In genomic region chr15:45118131-45118588, GRCh38 we compare ENCODE assay signal across 8 cellular contexts. TPM values are rescaled to one million over a fixed set of nuclear protein-coding genes. Genes with fewer than 3 reads are reported as not detected.
DNase-seq lines count a peak whose midpoint lies in the region; FAIRE-seq and TF ChIP-seq lines count a peak whose summit lies in the region.

No MANE protein-coding gene starts in this region.

- H3K9me3 Mint-ChIP-seq in activated T-helper 1 cell treated with anti-CD3 and anti-CD28 coated beads, Interleukin-12 subunit alpha, Interleukin-12 subunit beta, Interleukin-2, Interleukin-4 antibody, amounts not matched to agents 30 ng/mL and 10 ng/mL and 1 ng/mL, durations not matched to agents 14 hours and 24 hours and 36 hours, result no peaks in the 10 kb centered on the region

- H3K4me3 Mint-ChIP-seq in activated T-helper 1 cell treated with anti-CD3 and anti-CD28 coated beads, Interleukin-12 subunit alpha, Interleukin-12 subunit beta, Interleukin-2, Interleukin-4 antibody, amounts not matched to agents 30 ng/mL and 10 ng/mL and 1 ng/mL, durations not matched to agents 14 hours and 24 hours and 36 hours, result peak overlapping the region; percentile 70

- H3K36me3 Mint-ChIP-seq in activated T-helper 1 cell treated with anti-CD3 and anti-CD28 coated beads, Interleukin-12 subunit alpha, Interleukin-12 subunit beta, Interleukin-2, Interleukin-4 antibody, amounts not matched to agents 30 ng/mL and 10 ng/mL and 1 ng/mL, durations not matched to agents 14 hours and 24 hours and 36 hours (ENCODE audit: low read depth), result peaks cover 3% of the 10 kb centered on the region

- intact Hi-C loops in activated T-helper 1 cell treated with anti-CD3 and anti-CD28 coated beads, Interleukin-12 subunit alpha, Interleukin-12 subunit beta, Interleukin-2, Interleukin-4 antibody, amounts not matched to agents 30 ng/mL and 10 ng/mL and 1 ng/mL, durations not matched to agents 14 hours and 24 hours and 36 hours (cut with micrococcal nuclease), result loop anchor here (2.0 to 5.0 kb wide), 2 partner anchors 259 to 339 kb away; partner anchors contain the start of gene GATM

- peaks cover 67% of the 10 kb centered on the region for H3K27me3 Mint-ChIP-seq in activated T-helper 1 cell treated with anti-CD3 and anti-CD28 coated beads, Interleukin-12 subunit alpha, Interleukin-12 subunit beta, Interleukin-2, Interleukin-4 antibody, amounts not matched to agents 30 ng/mL and 10 ng/mL and 1 ng/mL, durations not matched to agents 14 hours and 24 hours and 36 hours (ENCODE audit: insufficient read depth)

- no peak overlapping the region for H3K27ac ChIP-seq in neutrophil
- no peak overlapping the region for H3K27ac ChIP-seq in subcutaneous abdominal adipose tissue (ENCODE audit: low read depth, low read length)

- H3K36me3 ChIP-seq in neutrophil, result no peaks in the 10 kb centered on the region
- H3K36me3 ChIP-seq in subcutaneous abdominal adipose tissue (ENCODE audit: control insufficient read depth in 5 of 5, insufficient read depth in 5 of 5, low read length in 5 of 5), result no peaks in the 10 kb centered on the region

- H3K4me1 Mint-ChIP-seq in activated T-helper 1 cell treated with anti-CD3 and anti-CD28 coated beads, Interleukin-12 subunit alpha, Interleukin-12 subunit beta, Interleukin-2, Interleukin-4 antibody, amounts not matched to agents 30 ng/mL and 10 ng/mL and 1 ng/mL, durations not matched to agents 14 hours and 24 hours and 36 hours (ENCODE audit: low read depth), result peaks cover 26% of the 10 kb centered on the region

- H3K4me1 ChIP-seq in neutrophil (ENCODE audit: control insufficient read depth in 1 of 2, insufficient read depth in 1 of 2, low read depth in 1 of 2, low read length in 1 of 2) (peaks cover 11 to 20% of the 10 kb centered on the region in 2 experiments), subcutaneous abdominal adipose tissue (ENCODE audit: control insufficient read depth in 5 of 5, insufficient read depth in 5 of 5, low read length in 5 of 5) (peaks cover 1 to 26% (median 22%) of the 10 kb centered on the region in 5 donors)

- H3K27ac Mint-ChIP-seq in activated T-helper 1 cell treated with anti-CD3 and anti-CD28 coated beads, Interleukin-12 subunit alpha, Interleukin-12 subunit beta, Interleukin-2, Interleukin-4 antibody, amounts not matched to agents 30 ng/mL and 10 ng/mL and 1 ng/mL, durations not matched to agents 14 hours and 24 hours and 36 hours, result peak overlapping the region; percentile 74

- TF ChIP-seq POLR2A in H54 (IDR thresholded peaks at IDR 0.05; ENCODE audit: low read depth, low read length), result no peak

- peak; percentile 100 for TF ChIP-seq CTCF in LNCAP (IDR thresholded peaks at IDR 0.05)
- TF ChIP-seq CTCF in fibroblast of villous mesenchyme (IDR thresholded peaks at IDR 0.05; ENCODE audit: insufficient read depth, low read depth, low read length), result peak; percentile 100
- peak; percentile 97 for TF ChIP-seq CTCF in neutrophil (IDR thresholded peaks at IDR 0.05)

- FAIRE-seq in H54 (lab: Jason Lieb, UNC), result peak; percentile 11

- H3K27me3 ChIP-seq in neutrophil (peaks cover 97% of the 10 kb centered on the region), subcutaneous abdominal adipose tissue (ENCODE audit: control insufficient read depth in 5 of 5, insufficient read depth in 4 of 5, low read length in 5 of 5) (peaks cover 43 to 73% (median 60%) of the 10 kb centered on the region in 5 donors)

- peak; percentile 88 for DNase-seq in EL
- peak; percentile 98 for DNase-seq in H54 (ENCODE audit: insufficient read length, low spot score)
- peak; percentile 87 for DNase-seq in RKO (ENCODE audit: low spot score)
- DNase-seq in activated T-helper 1 cell treated with anti-CD3 and anti-CD28 coated beads, Interleukin-12 subunit alpha, Interleukin-12 subunit beta, Interleukin-2, Interleukin-4 antibody, amounts not matched to agents 30 ng/mL and 10 ng/mL and 1 ng/mL, durations not matched to agents 14 hours and 24 hours and 36 hours (ENCODE audit: low spot score), result peak; percentile 75
- peak; percentile 89 for DNase-seq in fibroblast of villous mesenchyme (ENCODE audit: low read depth)

- peak overlapping the region in 2 of 5 donors; percentile 10 to 37 for H3K9ac ChIP-seq in subcutaneous abdominal adipose tissue (ENCODE audit: low read length in 5 of 5)

- H3K9me3 ChIP-seq in neutrophil (no peaks in the 10 kb centered on the region), subcutaneous abdominal adipose tissue (ENCODE audit: control insufficient read depth in 5 of 5, low read length in 5 of 5) (no peaks in the 10 kb centered on the region)

- H3K4me3 ChIP-seq in fibroblast of villous mesenchyme (ENCODE audit: low read depth, low read length), result no peak overlapping the region
- H3K4me3 ChIP-seq in neutrophil (ENCODE audit: low read depth in 1 of 2, low read length in 1 of 2), result peak overlapping the region; percentile 28 to 33
- H3K4me3 ChIP-seq in subcutaneous abdominal adipose tissue (ENCODE audit: low read depth in 1 of 5, low read length in 5 of 5), result peak overlapping the region; percentile 36 to 54 (median 42)

RNA-seq across cellular contexts. Expression of gene DUOXA2, which starts 4.0 kb away (rescaled TPM):
- not detected in 2 replicates for total RNA-seq in activated T-helper 1 cell treated with anti-CD3 and anti-CD28 coated beads, Interleukin-12 subunit alpha, Interleukin-12 subunit beta, Interleukin-2, Interleukin-4 antibody, amounts not matched to agents 30 ng/mL and 10 ng/mL and 1 ng/mL, durations not matched to agents 14 hours and 24 hours and 36 hours
- not detected in 2 replicates for total RNA-seq in fibroblast of villous mesenchyme

RNA-seq across cellular contexts. Expression of gene DUOX2, which starts 4.2 kb away (rescaled TPM):
- total RNA-seq in activated T-helper 1 cell treated with anti-CD3 and anti-CD28 coated beads, Interleukin-12 subunit alpha, Interleukin-12 subunit beta, Interleukin-2, Interleukin-4 antibody, amounts not matched to agents 30 ng/mL and 10 ng/mL and 1 ng/mL, durations not matched to agents 14 hours and 24 hours and 36 hours, result not detected in 2 replicates
- total RNA-seq in fibroblast of villous mesenchyme, result not detected in 2 replicates

RNA-seq across cellular contexts. Expression of gene DUOXA1, which starts 11.5 kb away (rescaled TPM):
- total RNA-seq in activated T-helper 1 cell treated with anti-CD3 and anti-CD28 coated beads, Interleukin-12 subunit alpha, Interleukin-12 subunit beta, Interleukin-2, Interleukin-4 antibody, amounts not matched to agents 30 ng/mL and 10 ng/mL and 1 ng/mL, durations not matched to agents 14 hours and 24 hours and 36 hours, result 0.37 TPM in 1 of 2 replicates, not detected in the other
- not detected in 2 replicates for total RNA-seq in fibroblast of villous mesenchyme

RNA-seq across cellular contexts. Expression of gene DUOX1, which starts 11.6 kb away (rescaled TPM):
- 0.10 and 0.13 TPM in 2 replicates for total RNA-seq in activated T-helper 1 cell treated with anti-CD3 and anti-CD28 coated beads, Interleukin-12 subunit alpha, Interleukin-12 subunit beta, Interleukin-2, Interleukin-4 antibody, amounts not matched to agents 30 ng/mL and 10 ng/mL and 1 ng/mL, durations not matched to agents 14 hours and 24 hours and 36 hours
- not detected in 2 replicates for total RNA-seq in fibroblast of villous mesenchyme
